Comparison of ENCODE assay signal across 13 cellular contexts in genomic region chr6:165988757-165989456, GRCh38.
DNase-seq lines count a peak whose midpoint lies in the region; TF ChIP-seq lines count a peak whose summit lies in the region.
"Had no signal": no experiment of that assay in that cellular context is flagged by ENCODE, and none has a peak within 500 bp of the region (broad histone marks: within the 10 kb centered on the region; RNA-seq: fewer than 3 reads in every experiment).

No MANE protein-coding gene starts in this region.

- CTCF ChIA-PET in AG04449 (lab: Yijun Ruan, JAX) = interaction anchor here (0.6 to 1.8 kb wide), 5 partner anchors 8 to 108 kb away, joined by 3 read pairs; no protein-coding TSS in a partner anchor

- no peak for DNase-seq in AG04449 (ENCODE audit: low read depth, low spot score)
- no peak for DNase-seq in ascending aorta (ENCODE audit: low spot score in 2 of 2)
- DNase-seq in left ventricle myocardium inferior = no peak
- DNase-seq in osteocyte (ENCODE audit: extremely low spot score, unreplicated experiment) = no peak
- DNase-seq in SW480 (ENCODE audit: low spot score) = no peak
- no peak for DNase-seq in DMS153 (lab: John Stamatoyannopoulos, UW)
- no peak for DNase-seq in activated T-cell treated with anti-CD3 and anti-CD28 coated beads for 4 hours
- no peak for DNase-seq in HuH-7 (ENCODE audit: low spot score)
- DNase-seq: effector CD4-positive, alpha-beta T cell; NCI-H2029; PC-9 had no signal

- peaks cover 26% of the 10 kb centered on the region for H3K4me1 Mint-ChIP-seq in osteocyte (ENCODE audit: unreplicated experiment)

- H3K36me3 Mint-ChIP-seq in osteocyte (ENCODE audit: unreplicated experiment) = no peaks in the 10 kb centered on the region

- no peak overlapping the region for H3K27ac Mint-ChIP-seq in osteocyte (ENCODE audit: unreplicated experiment)

- H3K27me3 ChIP-seq in ascending aorta (no peaks in the 10 kb centered on the region), left ventricle myocardium inferior (ENCODE audit: low read depth) (peaks cover 75% of the 10 kb centered on the region)

- no peak overlapping the region for H3K27ac ChIP-seq in ascending aorta
- peak overlapping the region; percentile 52 for H3K27ac ChIP-seq in left ventricle myocardium inferior (replicated peaks)
- H3K27ac ChIP-seq: BLaER1, PC-9, VCaP had no signal

- H3K36me3 ChIP-seq in ascending aorta = no peaks in the 10 kb centered on the region
- H3K36me3 ChIP-seq in left ventricle myocardium inferior = no peaks in the 10 kb centered on the region
- H3K36me3 ChIP-seq: BLaER1 had no signal

- peak overlapping the region; percentile 66 for H3K4me3 ChIP-seq in AG04449 (ENCODE audit: low read depth, low read length)
- H3K4me3 ChIP-seq in ascending aorta = peak overlapping the region; percentile 47 to 49
- H3K4me3 ChIP-seq in left ventricle myocardium inferior = peak overlapping the region; percentile 71
- H3K4me3 ChIP-seq: BLaER1, PC-9 had no signal

- POLR2A ChIA-PET in AG04449 (lab: Yijun Ruan, JAX) = no interaction called here

- H3K9me3 ChIP-seq in ascending aorta (no peaks in the 10 kb centered on the region), left ventricle myocardium inferior (replicated peaks) (no peaks in the 10 kb centered on the region)

- H3K4me3 Mint-ChIP-seq in osteocyte (ENCODE audit: unreplicated experiment) = peak overlapping the region; percentile 77

- no peaks in the 10 kb centered on the region for H3K9me3 Mint-ChIP-seq in osteocyte (ENCODE audit: unreplicated experiment)

- H3K4me1 ChIP-seq in ascending aorta = peaks cover 0 to 5% of the 10 kb centered on the region in 2 donors
- H3K4me1 ChIP-seq in left ventricle myocardium inferior = peaks cover 29% of the 10 kb centered on the region

- no peak for TF ChIP-seq CTCF in AG04449 (IDR thresholded peaks at IDR 0.05; ENCODE audit: insufficient read depth, low read length, missing control alignments)
- TF ChIP-seq CTCF in ascending aorta (IDR thresholded peaks at IDR 0.05) = no peak
- TF ChIP-seq CTCF in left ventricle myocardium inferior (IDR thresholded peaks at IDR 0.05; ENCODE audit: borderline replicate concordance) = no peak
- TF ChIP-seq CTCF in osteocyte (IDR thresholded peaks at IDR 0.05) = no peak

- H3K27me3 Mint-ChIP-seq in osteocyte (ENCODE audit: unreplicated experiment) = peaks cover 48% of the 10 kb centered on the region

- intact Hi-C loops in ascending aorta (cut with DNase I) = no loop called here
- intact Hi-C loops in left ventricle myocardium inferior (cut with micrococcal nuclease) = no loop called here
